In genomic region chr2:230328155-230328458, GRCh38 we compare ENCODE assay signal across 10 cellular contexts. TPM values are rescaled to one million over a fixed set of nuclear protein-coding genes. Genes with fewer than 3 reads are reported as not detected.
DNase-seq lines count a peak whose midpoint lies in the region; ATAC-seq, FAIRE-seq and TF ChIP-seq lines count a peak whose summit lies in the region.
"Had no signal": no experiment of that assay in that cellular context is flagged by ENCODE, and none has a peak within 500 bp of the region (broad histone marks: within the 10 kb centered on the region; RNA-seq: fewer than 3 reads in every experiment).

No MANE protein-coding gene starts in this region.

- H3K4me1 ChIP-seq in heart right ventricle (peaks cover 0 to 41% (median 19%) of the 10 kb centered on the region in 9 donors), HepG2 (ENCODE audit: insufficient read depth, low read length) (peaks cover 57% of the 10 kb centered on the region), upper lobe of right lung (peaks cover 21% of the 10 kb centered on the region)

- BruUV-seq in HepG2 (replicated peaks; lab: Mats Ljungman, UMichigan) = no TSS peak

- no peak for TF ChIP-seq POLR2A in HepG2 (IDR thresholded peaks at IDR 0.05; ENCODE audit: insufficient read depth in 1 of 2, low read depth in 2 of 2, low read length in 2 of 2)

- TF ChIP-seq CTCF in heart right ventricle (IDR thresholded peaks at IDR 0.05) (no peak), HepG2 (CRISPR knock-in tag; IDR thresholded peaks at IDR 0.05) (no peak), upper lobe of right lung (IDR thresholded peaks at IDR 0.05) (no peak)

- peaks cover 3% of the 10 kb centered on the region for H3K79me2 ChIP-seq in HepG2 (ENCODE audit: insufficient read depth, low read length)

- TF ChIP-seq RAD21 in HepG2 (CRISPR knock-in tag; IDR thresholded peaks at IDR 0.05) = no peak

- FAIRE-seq in HepG2 (lab: Jason Lieb, UNC) = no peak

- H3K27ac ChIP-seq in heart right ventricle = peak overlapping the region in 3 of 10 donors; percentile 82 to 97 (median 89)
- H3K27ac ChIP-seq in HepG2 (ENCODE audit: extremely low read length, insufficient read depth, low read length) = no peak overlapping the region
- peak overlapping the region; percentile 88 for H3K27ac ChIP-seq in upper lobe of right lung

- peak overlapping the region in 6 of 10 donors; percentile 52 to 65 (median 58) for H3K4me3 ChIP-seq in heart right ventricle
- peak overlapping the region in 1 of 3 experiments; percentile 71; a peak in 1 of 6 replicates for H3K4me3 ChIP-seq in HepG2 (replicated peaks in 1 of 3; ENCODE audit: insufficient read depth in 1 of 3, low read depth in 2 of 3, low read length in 3 of 3)
- peak overlapping the region; percentile 51 for H3K4me3 ChIP-seq in upper lobe of right lung

- H3K9ac ChIP-seq in HepG2 (ENCODE audit: insufficient read depth, low read depth, low read length) = no peak overlapping the region

- H3K4me3 Mint-ChIP-seq in activated CD4-positive, alpha-beta memory T cell treated with anti-CD3 and anti-CD28 coated beads for 36 hours = peak overlapping the region; percentile 42

- in situ Hi-C loops in HepG2 (cut with HindIII; ENCODE audit: extremely low pct_ligation_motif_present, low pct_unique_long_range_greater_than_20kb) = no loop called here

- CTCF ChIA-PET in activated CD4-positive, alpha-beta memory T cell treated with anti-CD3 and anti-CD28 coated beads for 36 hours (lab: Charles Lee) = interaction anchor here (1.3 to 2.1 kb wide), 3 partner anchors 84 to 126 kb away, joined by 6 to 9 read pairs (median 8); no protein-coding TSS in a partner anchor
- CTCF ChIA-PET in HepG2 (lab: Yijun Ruan, JAX; ENCODE audit: low intra/inter-chr PET ratio, low total read pairs) = no interaction called here

- H3K9me3 ChIP-seq in heart right ventricle = peaks cover 0 to 4% (median 0%) of the 10 kb centered on the region in 11 donors
- H3K9me3 ChIP-seq in HepG2 (ENCODE audit: low read length) = no peaks in the 10 kb centered on the region
- H3K9me3 ChIP-seq in upper lobe of right lung = no peaks in the 10 kb centered on the region
- H3K9me3 ChIP-seq: mucosa of descending colon had no signal

- H3K9me3 Mint-ChIP-seq in activated CD4-positive, alpha-beta memory T cell treated with anti-CD3 and anti-CD28 coated beads for 36 hours = no peaks in the 10 kb centered on the region

- peak overlapping the region; percentile 78 for H3K4me2 ChIP-seq in HepG2 (ENCODE audit: low read depth, low read length)

- no peaks in the 10 kb centered on the region for H4K20me1 ChIP-seq in HepG2 (ENCODE audit: insufficient read depth, low read length)

- ATAC-seq in heart right ventricle (no peak), Right ventricle myocardium superior (ENCODE audit: poor library complexity) (no peak), HepG2 (no peak), upper lobe of right lung (no peak), GM19452 (IDR thresholded peaks at IDR 0.05; ENCODE audit: unreplicated experiment) (no peak)

- H3K4me1 Mint-ChIP-seq in activated CD4-positive, alpha-beta memory T cell treated with anti-CD3 and anti-CD28 coated beads for 36 hours (ENCODE audit: low read depth) = peaks cover 60% of the 10 kb centered on the region

- TF ChIP-seq EP300 in HepG2 (IDR thresholded peaks at IDR 0.05; ENCODE audit: low read depth in 2 of 2, low read length in 2 of 2) = no peak
- no peak for TF ChIP-seq EP300 in HepG2 (CRISPR knock-in tag; IDR thresholded peaks at IDR 0.05; ENCODE audit: borderline replicate concordance)

- peak overlapping the region; percentile 94 for H3K27ac Mint-ChIP-seq in activated CD4-positive, alpha-beta memory T cell treated with anti-CD3 and anti-CD28 coated beads for 36 hours

- H3K36me3 Mint-ChIP-seq in activated CD4-positive, alpha-beta memory T cell treated with anti-CD3 and anti-CD28 coated beads for 36 hours = peaks cover 28% of the 10 kb centered on the region

- 84 to 96% methylated on average over 8 of the region's 8 CpGs for WGBS in heart right ventricle, 2 donors
- WGBS in HepG2 (ENCODE audit: low lambda C conversion rate) = 87% methylated on average over 8 of the region's 8 CpGs

- no peak for DNase-seq in heart right ventricle
- DNase-seq in Right ventricle myocardium superior = no peak
- no peak for DNase-seq in activated CD4-positive, alpha-beta memory T cell treated with anti-CD3 and anti-CD28 coated beads for 36 hours
- DNase-seq in HepG2 (ENCODE audit: low spot score) = no peak
- DNase-seq in upper lobe of right lung = no peak
- no peak for DNase-seq in stimulated activated CD4-positive, alpha-beta T cell treated with anti-CD3 and anti-CD28 coated beads, Interleukin-4, amount 100 ng/mL, for 24 hours
- DNase-seq in Ammon's horn (ENCODE audit: low spot score) = no peak
- DNase-seq: mucosa of descending colon, NCI-H446 had no signal

- H3K27me3 Mint-ChIP-seq in activated CD4-positive, alpha-beta memory T cell treated with anti-CD3 and anti-CD28 coated beads for 36 hours = no peaks in the 10 kb centered on the region

- H2AFZ ChIP-seq in HepG2 (ENCODE audit: low read length) = no peak overlapping the region

- POLR2A ChIA-PET in activated CD4-positive, alpha-beta memory T cell treated with anti-CD3 and anti-CD28 coated beads for 36 hours (lab: Charles Lee) = interaction anchor here (0.9 to 1.7 kb wide), 6 partner anchors 9 to 102 kb away, joined by 3 to 8 read pairs (median 4); partner anchors contain the start of gene SP140
- POLR2A ChIA-PET in HepG2 (lab: Yijun Ruan, JAX) = no interaction called here

- intact Hi-C loops in heart right ventricle (cut with DNase I) (loop anchor here in 3 of 10 donors (5.0 to 10.0 kb wide), 3 partner anchors 89 to 113 kb away; partner anchors contain the start of genes SP100 (in 1 of the 3) and SP110 (in 1 of the 3)), Right ventricle myocardium superior (cut with DNase I) (no loop called here), HepG2 (cut with micrococcal nuclease; ENCODE audit: unreplicated experiment) (no loop called here), upper lobe of right lung (cut with DNase I) (no loop called here)
- intact Hi-C loops in activated CD4-positive, alpha-beta memory T cell treated with anti-CD3 and anti-CD28 coated beads for 36 hours (cut with micrococcal nuclease) = loop anchor here (5.0 kb wide), 4 partner anchors 41 to 464 kb away; no protein-coding TSS in a partner anchor

- H3K36me3 ChIP-seq in heart right ventricle (peaks cover 0 to 22% (median 0%) of the 10 kb centered on the region in 9 donors), HepG2 (replicated peaks in 1 of 2; ENCODE audit: control insufficient read depth in 1 of 2, insufficient read depth in 2 of 2, low read length in 2 of 2) (no peaks in the 10 kb centered on the region), upper lobe of right lung (peaks cover 4% of the 10 kb centered on the region)

- H3K27me3 ChIP-seq in heart right ventricle (no peaks in the 10 kb centered on the region), HepG2 (ENCODE audit: control insufficient read depth in 1 of 2, insufficient read depth in 2 of 2, low read length in 2 of 2) (no peaks in the 10 kb centered on the region; a peak in 1 of 5 replicates), upper lobe of right lung (no peaks in the 10 kb centered on the region)

TF ChIP-seq in HepG2, 621 proteins besides CTCF, POLR2A, EP300 and RAD21:
- TF ChIP-seq ZNF83 (CRISPR knock-in tag; IDR thresholded peaks at IDR 0.05; ENCODE audit: borderline replicate concordance) (no peak), ZSCAN22 (CRISPR knock-in tag; IDR thresholded peaks at IDR 0.05) (no peak), ZFP36L2 (CRISPR knock-in tag; IDR thresholded peaks at IDR 0.05) (no peak), ZNF253 (CRISPR knock-in tag; IDR thresholded peaks at IDR 0.05; ENCODE audit: borderline replicate concordance) (no peak), SATB2 (CRISPR knock-in tag; IDR thresholded peaks at IDR 0.05) (no peak)

RNA-seq across cellular contexts. Expression of gene SP140L, which starts 1.1 kb away (rescaled TPM):
- 10 to 100 TPM in 1 of 10 donors, 1 to 10 TPM in 9; 3.0 to 10.8 (median 4.4) TPM for total RNA-seq in heart right ventricle
- polyA plus RNA-seq in heart right ventricle = 10 to 100 TPM in 1 of 2 donors, 1 to 10 TPM in 1; 2.5 to 10.5 TPM
- 5.5 TPM for total RNA-seq in Right ventricle myocardium superior
- 10 to 100 TPM; 41.9 to 44.1 TPM for total RNA-seq in activated CD4-positive, alpha-beta memory T cell treated with anti-CD3 and anti-CD28 coated beads for 36 hours
- total RNA-seq in HepG2 (2016; rRNA removed; fragmentation: Illumina TruSeq; extraction: Trizol) = 13.2 and 17.5 TPM in 2 replicates
- 5.6 TPM in 2 replicates for total RNA-seq in HepG2 (2016; cell fraction: cytosol; rRNA removed; fragmentation: Illumina TruSeq; extraction: Trizol; ENCODE audit: low read depth)
- 13.2 and 18.1 TPM in 2 replicates for total RNA-seq in HepG2 (2016; cell fraction: insoluble cytoplasmic fraction; rRNA removed; fragmentation: Illumina TruSeq; extraction: Trizol)
- total RNA-seq in HepG2 (2016; cell fraction: membrane; rRNA removed; fragmentation: Illumina TruSeq; extraction: Trizol) = 4.1 and 5.0 TPM in 2 replicates
- total RNA-seq in HepG2 (2016; cell fraction: nucleus; rRNA removed; fragmentation: Illumina TruSeq; extraction: Trizol) = 26.0 and 35.8 TPM in 2 replicates
- polyA plus RNA-seq in HepG2 (2011; rRNA removed) = 10.9 and 13.7 TPM in 2 replicates
- polyA plus RNA-seq in HepG2 (2011; cell fraction: cytosol; rRNA removed) = 4.5 and 5.7 TPM in 2 replicates
- polyA plus RNA-seq in HepG2 (2011; cell fraction: nucleus; rRNA removed) = 24.8 and 38.1 TPM in 2 replicates
- polyA plus RNA-seq in HepG2 (2012) = 11.8 and 16.1 TPM in 2 replicates
- 0.91 and 1.0 TPM in 2 replicates for polyA plus RNA-seq in HepG2 (2016; cell fraction: cytosol; fragmentation: Illumina TruSeq; extraction: Trizol; ENCODE audit: low read depth)
- polyA plus RNA-seq in HepG2 (2016; cell fraction: insoluble cytoplasmic fraction; fragmentation: Illumina TruSeq; extraction: Trizol; ENCODE audit: low read depth) = 15.7 TPM in 2 replicates
- polyA plus RNA-seq in HepG2 (2016; cell fraction: membrane; fragmentation: Illumina TruSeq; extraction: Trizol; ENCODE audit: low read depth) = 2.0 and 2.4 TPM in 2 replicates
- polyA plus RNA-seq in HepG2 (2016; cell fraction: nucleus; fragmentation: Illumina TruSeq; extraction: Trizol; ENCODE audit: insufficient read depth, low read depth) = 44.7 and 46.0 TPM in 2 replicates
- polyA minus RNA-seq in HepG2 (2011; rRNA and poly(A)+ RNA removed; ENCODE audit: low replicate concordance) = 3.0 and 5.6 TPM in 2 replicates
- polyA minus RNA-seq in HepG2 (2011; cell fraction: cytosol; rRNA and poly(A)+ RNA removed) = 3.8 and 4.1 TPM in 2 replicates
- polyA minus RNA-seq in HepG2 (2011; cell fraction: nucleus; rRNA and poly(A)+ RNA removed) = 33.9 and 48.9 TPM in 2 replicates
- 27.2 TPM for total RNA-seq in upper lobe of right lung
